Comparison of ENCODE assay signal across 15 cellular contexts in the genomic region with DNA sequence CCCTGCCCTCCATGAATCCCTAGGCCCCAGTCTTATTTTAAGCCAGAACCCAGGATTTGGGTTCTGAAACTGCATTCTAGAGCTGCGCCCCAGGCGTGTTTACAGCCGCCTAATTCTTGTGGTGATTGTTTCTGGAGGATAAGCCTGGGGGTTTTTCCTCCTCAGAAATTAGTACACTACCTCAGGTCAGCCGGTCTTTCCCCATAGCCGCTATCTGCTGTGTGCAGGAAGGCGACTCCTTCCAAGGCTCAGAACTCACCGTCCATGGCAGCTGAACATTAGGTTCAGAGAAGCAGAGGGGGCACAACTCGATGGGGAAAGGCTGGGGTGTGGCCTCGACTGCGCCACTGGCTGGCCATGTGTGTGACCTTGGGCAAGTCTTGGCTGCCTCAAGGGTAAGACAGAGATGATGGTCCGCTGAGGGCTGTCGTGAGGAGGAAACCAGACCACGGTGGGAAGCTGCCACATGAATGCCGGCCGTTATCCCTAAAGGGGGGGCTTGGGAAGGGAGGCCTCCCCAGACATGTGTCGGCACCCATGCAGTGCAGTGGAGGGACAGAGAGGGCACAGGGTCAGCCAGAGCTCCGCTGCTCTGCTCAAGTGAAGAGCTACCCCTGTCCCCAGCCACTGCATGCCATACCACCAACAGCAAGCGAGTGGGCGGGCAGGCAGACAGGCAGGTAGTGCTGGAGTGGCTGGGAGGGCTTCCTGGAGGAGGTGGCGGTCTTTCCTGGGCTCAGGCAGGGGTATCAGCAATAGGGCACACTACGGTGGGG. TPM values are rescaled to one million over a fixed set of nuclear protein-coding genes. Genes with fewer than 3 reads are reported as not detected.
DNase-seq lines count a peak whose midpoint lies in the region; ATAC-seq and TF ChIP-seq lines count a peak whose summit lies in the region.
"Had no signal": no experiment of that assay in that cellular context is flagged by ENCODE, and none has a peak within 500 bp of the region (broad histone marks: within the 10 kb centered on the region; RNA-seq: fewer than 3 reads in every experiment).

No MANE protein-coding gene starts in this region.

- no peak overlapping the region for H3K4me2 ChIP-seq in fibroblast of lung (ENCODE audit: extremely low read depth, insufficient read depth, low read length)

- peaks cover 93% of the 10 kb centered on the region for H3K4me1 Mint-ChIP-seq in HFFc6 (ENCODE audit: low read depth)
- H3K4me1 Mint-ChIP-seq: CD4-positive, CD25-positive, alpha-beta regulatory T cell had no signal

- peaks cover 40% of the 10 kb centered on the region for H3K4me1 ChIP-seq in fibroblast of lung (ENCODE audit: control insufficient read depth, extremely low read depth, insufficient read depth, low read length)
- H3K4me1 ChIP-seq in spleen = peaks cover 10 to 55% (median 29%) of the 10 kb centered on the region in 6 donors

- H3K36me3 ChIP-seq in fibroblast of lung (ENCODE audit: control insufficient read depth, insufficient read depth, low read length) (no peaks in the 10 kb centered on the region), spleen (no peaks in the 10 kb centered on the region)
- H3K36me3 ChIP-seq: sigmoid colon had no signal

- CTCF ChIA-PET in RWPE1 (lab: Yijun Ruan, JAX) = interaction anchor here (1.0 kb wide), 1 partner anchor 57 kb away, joined by 7 read pairs; no protein-coding TSS in a partner anchor

- WGBS in spleen, 5 donors = 83 to 91% (median 86%) methylated on average over 21 of the region's 21 CpGs

- H3K36me3 Mint-ChIP-seq in HFFc6 (ENCODE audit: low read depth) = peaks cover 14% of the 10 kb centered on the region
- H3K36me3 Mint-ChIP-seq: CD4-positive, CD25-positive, alpha-beta regulatory T cell had no signal

- H3K79me2 ChIP-seq in fibroblast of lung (ENCODE audit: control insufficient read depth, insufficient read depth, low read length) = peaks cover 82% of the 10 kb centered on the region

- peak overlapping the region; percentile 98 for H3K27ac Mint-ChIP-seq in HFFc6
- H3K27ac Mint-ChIP-seq: activated CD4-positive, alpha-beta T cell treated with anti-CD3 and anti-CD28 coated beads for 36 hours; CD4-positive, CD25-positive, alpha-beta regulatory T cell; T-helper 1 cell treated with Interleukin-12 subunit alpha and Interleukin-12 subunit beta and Interleukin-4 antibody, amounts not matched to agents 30 μg/mL and 1 μg/mL, for 36 hours had no signal

- POLR2A ChIA-PET in RWPE1 (lab: Yijun Ruan, JAX; ENCODE audit: low non-redundant PET) = no interaction called here

- no peak overlapping the region for H2AFZ ChIP-seq in fibroblast of lung (ENCODE audit: low read length)

- no peaks in the 10 kb centered on the region for H3K27me3 ChIP-seq in fibroblast of lung (ENCODE audit: control insufficient read depth, insufficient read depth, low read length)
- no peaks in the 10 kb centered on the region for H3K27me3 ChIP-seq in spleen (replicated peaks in 1 of 7)
- H3K27me3 ChIP-seq: sigmoid colon had no signal

- TF ChIP-seq POLR2A in spleen (IDR thresholded peaks at IDR 0.05) = no peak

- no peak for DNase-seq in HFFc6
- no peak for DNase-seq in RWPE1 (ENCODE audit: low spot score)
- no peak for DNase-seq in fibroblast of lung (ENCODE audit: low read depth in 2 of 2)
- no peak for DNase-seq in spleen
- no peak for DNase-seq in germinal center (ENCODE audit: low spot score)
- DNase-seq: activated CD4-positive, alpha-beta T cell treated with anti-CD3 and anti-CD28 coated beads for 36 hours; activated CD8-positive, alpha-beta memory T cell treated with anti-CD3 and anti-CD28 coated beads, Interleukin-2, amount 50 U/mL, for 48 hours; activated naive CD4-positive, alpha-beta T cell; CD4-positive, CD25-positive, alpha-beta regulatory T cell; NCI-H510A treated with DMSO at 0.1 percent for 48 hours; sigmoid colon; stimulated activated CD4-positive, alpha-beta T cell treated with anti-CD3 and anti-CD28 coated beads, Interleukin-4, amount 100 ng/mL, for 24 hours had no signal

- H3K27me3 Mint-ChIP-seq in HFFc6 (ENCODE audit: insufficient read depth) = no peaks in the 10 kb centered on the region; the same call in 1 of the 2 replicates
- H3K27me3 Mint-ChIP-seq: activated CD4-positive, alpha-beta T cell treated with anti-CD3 and anti-CD28 coated beads for 36 hours; CD4-positive, CD25-positive, alpha-beta regulatory T cell had no signal

- H3K27ac ChIP-seq in RWPE1 (peak overlapping the region; percentile 93), fibroblast of lung (ENCODE audit: insufficient read depth, low read length) (peak overlapping the region; percentile 53), spleen (peak overlapping the region in 6 of 8 donors; percentile 26 to 60 (median 36))

- no peak overlapping the region for H3K4me3 ChIP-seq in fibroblast of lung (replicated peaks in 1 of 4; ENCODE audit: control extremely low read depth in 1 of 4, insufficient read depth in 1 of 4, low read depth in 3 of 4, low read length in 4 of 4)
- no peak overlapping the region for H3K4me3 ChIP-seq in spleen
- H3K4me3 ChIP-seq: sigmoid colon had no signal

- H3K9me3 ChIP-seq in fibroblast of lung (ENCODE audit: control insufficient read depth, insufficient read depth, low read depth, low read length) = no peaks in the 10 kb centered on the region
- no peaks in the 10 kb centered on the region for H3K9me3 ChIP-seq in spleen
- H3K9me3 ChIP-seq: sigmoid colon had no signal

- H4K20me1 ChIP-seq in fibroblast of lung (ENCODE audit: control insufficient read depth, extremely low read depth, insufficient read depth, low read length) = no peaks in the 10 kb centered on the region

- intact Hi-C loops in spleen (cut with DNase I; ENCODE audit: low total_unique reads) = no loop called here

- no peak overlapping the region for H3K9ac ChIP-seq in fibroblast of lung (ENCODE audit: insufficient read depth, low read length)

- no peaks in the 10 kb centered on the region for H3K9me3 Mint-ChIP-seq in HFFc6
- H3K9me3 Mint-ChIP-seq: CD4-positive, CD25-positive, alpha-beta regulatory T cell; T-helper 1 cell treated with Interleukin-12 subunit alpha and Interleukin-12 subunit beta and Interleukin-4 antibody, amounts not matched to agents 30 μg/mL and 1 μg/mL, for 36 hours had no signal

- TF ChIP-seq CTCF in HFFc6 (IDR thresholded peaks at IDR 0.05) = no peak
- TF ChIP-seq CTCF in RWPE1 (conservative IDR thresholded peaks at IDR 0.05; ENCODE audit: low read depth) = no peak
- no peak for TF ChIP-seq CTCF in fibroblast of lung (conservative IDR thresholded peaks at IDR 0.05 in 1 of 2, IDR thresholded peaks at IDR 0.05 in 1 of 2; ENCODE audit: low read depth in 1 of 2, low read length in 2 of 2)
- TF ChIP-seq CTCF in spleen (IDR thresholded peaks at IDR 0.05 in 8 of 11, conservative IDR thresholded peaks at IDR 0.05 in 3 of 11) = no peak

- ATAC-seq in HG02970 (IDR thresholded peaks at IDR 0.05; ENCODE audit: low FRiP score, unreplicated experiment) = no peak
- no peak for ATAC-seq in HG02852 (IDR thresholded peaks at IDR 0.05; ENCODE audit: unreplicated experiment)
- ATAC-seq: activated CD4-positive, alpha-beta T cell treated with anti-CD3 and anti-CD28 coated beads for 36 hours had no signal

- H3K4me3 Mint-ChIP-seq in HFFc6 = no peak overlapping the region
- H3K4me3 Mint-ChIP-seq: activated CD4-positive, alpha-beta T cell treated with anti-CD3 and anti-CD28 coated beads for 36 hours; CD4-positive, CD25-positive, alpha-beta regulatory T cell; T-helper 1 cell treated with Interleukin-12 subunit alpha and Interleukin-12 subunit beta and Interleukin-4 antibody, amounts not matched to agents 30 μg/mL and 1 μg/mL, for 36 hours had no signal

RNA-seq across cellular contexts. Expression of a gene that starts 28.9 kb away (rescaled TPM):
- total RNA-seq in HFFc6 (2021; fragmentation: NEBNext Ultra II Directional; extraction: Animal tissue kit (Norgen Biotek cat#: 25700)) = 10 to 100 TPM; 26.8 to 29.8 (median 28.6) TPM
- total RNA-seq in fibroblast of lung (12.6 and 13.9 TPM in 2 replicates), spleen (10 to 100 TPM in 3 of 7 donors, 1 to 10 TPM in 4; 5.3 to 20.5 (median 8.5) TPM)
- polyA plus RNA-seq in fibroblast of lung (9.9 and 16.9 TPM in 2 replicates), spleen (1 to 10 TPM; 1.2 to 4.4 (median 1.7) TPM)
- polyA plus RNA-seq in fibroblast of lung (2012) = 13.0 and 21.1 TPM in 2 replicates
- polyA minus RNA-seq in fibroblast of lung (ENCODE audit: low replicate concordance) = 16.5 and 24.5 TPM in 2 replicates

Comparison
In these comparisons a context has a peak if more than half of its experiments do, and no peak if none do; other contexts are left out.
1. H3K27ac ChIP-seq: peak in every context shown above with its lines; median percentile 93 in RWPE1; 53 in fibroblast of lung; 36 in spleen.